In genomic region chr10:101355307-101355706, GRCh38 we compare ENCODE assay signal across 10 cellular contexts. TPM values are rescaled to one million over a fixed set of nuclear protein-coding genes. Genes with fewer than 3 reads are reported as not detected.
DNase-seq lines count a peak whose midpoint lies in the region; ATAC-seq lines count a peak whose summit lies in the region.
"Had no signal": no experiment of that assay in that cellular context is flagged by ENCODE, and none has a peak within 500 bp of the region (broad histone marks: within the 10 kb centered on the region; RNA-seq: fewer than 3 reads in every experiment).

No MANE protein-coding gene starts in this region.

- CTCF ChIA-PET in activated naive CD4-positive, alpha-beta T cell treated with anti-CD3 and anti-CD28 coated beads for 36 hours (lab: Charles Lee), result interaction anchor here (1.3 to 1.5 kb wide), 2 partner anchors 46 to 141 kb away, joined by 3 read pairs; no protein-coding TSS in a partner anchor
- CTCF ChIA-PET in activated CD4-positive, alpha-beta memory T cell treated with anti-CD3 and anti-CD28 coated beads for 36 hours (lab: Charles Lee), result interaction anchor here (1.0 to 2.4 kb wide), 6 partner anchors 8 to 337 kb away, joined by 3 to 10 read pairs (median 4); no protein-coding TSS in a partner anchor

- no peaks in the 10 kb centered on the region for H3K27me3 ChIP-seq in right cardiac atrium (ENCODE audit: control insufficient read depth, insufficient read depth)

- no peak overlapping the region for H3K27ac ChIP-seq in right cardiac atrium (ENCODE audit: low read length)

- no peaks in the 10 kb centered on the region for H3K27me3 Mint-ChIP-seq in activated naive CD4-positive, alpha-beta T cell treated with anti-CD3 and anti-CD28 coated beads for 36 hours (ENCODE audit: low read depth)
- peaks cover 6% of the 10 kb centered on the region for H3K27me3 Mint-ChIP-seq in activated CD4-positive, alpha-beta memory T cell treated with anti-CD3 and anti-CD28 coated beads for 36 hours
- H3K27me3 Mint-ChIP-seq in stimulated activated naive B cell treated with anti-CD40 and anti-IgM and Interleukin-4, amounts not matched to agents 10 μg/mL and 1 μg/mL and 100 μg/mL, for 72 hours, result peaks cover 10 to 12% of the 10 kb centered on the region in 2 donors

- no peak overlapping the region for H3K27ac Mint-ChIP-seq in activated naive CD4-positive, alpha-beta T cell treated with anti-CD3 and anti-CD28 coated beads for 36 hours
- H3K27ac Mint-ChIP-seq in activated naive CD4-positive, alpha-beta T cell treated with anti-CD3 and anti-CD28 coated beads, Interleukin-2, amount 50 U/mL, for 72 hours, result peak overlapping the region in 1 of 2 donors; percentile 96
- no peak overlapping the region for H3K27ac Mint-ChIP-seq in activated CD4-positive, alpha-beta memory T cell treated with anti-CD3 and anti-CD28 coated beads for 36 hours
- no peak overlapping the region for H3K27ac Mint-ChIP-seq in stimulated activated naive B cell treated with anti-CD40 and anti-IgM and Interleukin-4, amounts not matched to agents 10 μg/mL and 1 μg/mL and 100 μg/mL, for 72 hours

- no peak for ATAC-seq in activated naive CD4-positive, alpha-beta T cell treated with anti-CD3 and anti-CD28 coated beads, Interleukin-2, amount 50 U/mL, for 72 hours
- ATAC-seq in right cardiac atrium (no peak), GM18520 (IDR thresholded peaks at IDR 0.05; ENCODE audit: unreplicated experiment) (no peak)
- no peak for ATAC-seq in stimulated activated naive B cell treated with anti-CD40 and anti-IgM and Interleukin-4, amounts not matched to agents 10 μg/mL and 1 μg/mL and 100 μg/mL, for 72 hours (replicated peaks)

- peak overlapping the region; percentile 75 for H3K4me3 ChIP-seq in right cardiac atrium (ENCODE audit: low read length)

- intact Hi-C loops in activated naive CD4-positive, alpha-beta T cell treated with anti-CD3 and anti-CD28 coated beads for 36 hours (cut with micrococcal nuclease), result loop anchor here (2.0 to 10.0 kb wide), 3 partner anchors 25 to 1289 kb away; partner anchors contain the start of genes ACTR1A, SUFU and TRIM8
- intact Hi-C loops in activated CD4-positive, alpha-beta memory T cell treated with anti-CD3 and anti-CD28 coated beads for 36 hours (cut with micrococcal nuclease), result loop anchor here (10.0 kb wide), 1 partner anchor 291 kb away; the partner anchor contains the start of gene KAZALD1
- intact Hi-C loops in right cardiac atrium (cut with DNase I), result no loop called here

- H3K9me3 ChIP-seq in right cardiac atrium (ENCODE audit: control insufficient read depth, low read length), result no peaks in the 10 kb centered on the region

- peaks cover 5% of the 10 kb centered on the region for H3K4me1 ChIP-seq in right cardiac atrium (ENCODE audit: control insufficient read depth, insufficient read depth, low read length)

- peak overlapping the region; percentile 92 for H3K4me3 Mint-ChIP-seq in activated naive CD4-positive, alpha-beta T cell treated with anti-CD3 and anti-CD28 coated beads for 36 hours
- H3K4me3 Mint-ChIP-seq in activated CD4-positive, alpha-beta memory T cell treated with anti-CD3 and anti-CD28 coated beads for 36 hours, result peak overlapping the region; percentile 95
- peak overlapping the region; percentile 93 to 97 for H3K4me3 Mint-ChIP-seq in stimulated activated naive B cell treated with anti-CD40 and anti-IgM and Interleukin-4, amounts not matched to agents 10 μg/mL and 1 μg/mL and 100 μg/mL, for 72 hours

- POLR2A ChIA-PET in activated CD4-positive, alpha-beta memory T cell treated with anti-CD3 and anti-CD28 coated beads for 36 hours (lab: Charles Lee), result interaction anchor here (2.1 kb wide), 1 partner anchor 12 kb away, joined by 6 read pairs; no protein-coding TSS in a partner anchor

- DNase-seq in activated naive CD4-positive, alpha-beta T cell treated with anti-CD3 and anti-CD28 coated beads for 36 hours, result no peak
- no peak for DNase-seq in activated naive CD4-positive, alpha-beta T cell treated with anti-CD3 and anti-CD28 coated beads, Interleukin-2, amount 50 U/mL, for 72 hours (ENCODE audit: low spot score in 2 of 2)
- DNase-seq in activated CD4-positive, alpha-beta memory T cell treated with anti-CD3 and anti-CD28 coated beads for 36 hours, result no peak
- DNase-seq in right cardiac atrium (no peak), NCI-H2196 treated with DMSO at 0.1 percent for 48 hours (lab: John Stamatoyannopoulos, UW; ENCODE audit: unreplicated experiment) (no peak)
- DNase-seq in stimulated activated naive B cell treated with anti-CD40 and anti-IgM and Interleukin-4, amounts not matched to agents 10 μg/mL and 1 μg/mL and 100 μg/mL, for 72 hours, result no peak
- no peak for DNase-seq in stimulated activated CD4-positive, alpha-beta T cell treated with anti-CD3 and anti-CD28 coated beads, Interleukin-4, amount 100 ng/mL, for 4 hours
- DNase-seq: activated effector memory CD4-positive, alpha-beta T cell treated with anti-CD3 and anti-CD28 coated beads, Interleukin-2, amount 50 U/mL, for 16 hours; NCI-H526 treated with DMSO at 0.1 percent for 48 hours had no signal

- WGBS in right cardiac atrium, result 44% methylated on average over 4 of the region's 4 CpGs

- peaks cover 33% of the 10 kb centered on the region for H3K4me1 Mint-ChIP-seq in activated naive CD4-positive, alpha-beta T cell treated with anti-CD3 and anti-CD28 coated beads for 36 hours (ENCODE audit: low read depth)
- peaks cover 31% of the 10 kb centered on the region for H3K4me1 Mint-ChIP-seq in activated CD4-positive, alpha-beta memory T cell treated with anti-CD3 and anti-CD28 coated beads for 36 hours (ENCODE audit: low read depth)
- peaks cover 13 to 33% of the 10 kb centered on the region in 2 donors for H3K4me1 Mint-ChIP-seq in stimulated activated naive B cell treated with anti-CD40 and anti-IgM and Interleukin-4, amounts not matched to agents 10 μg/mL and 1 μg/mL and 100 μg/mL, for 72 hours

- peaks cover 6% of the 10 kb centered on the region for H3K36me3 Mint-ChIP-seq in activated naive CD4-positive, alpha-beta T cell treated with anti-CD3 and anti-CD28 coated beads for 36 hours (ENCODE audit: low read depth)
- peaks cover 0 to 6% of the 10 kb centered on the region in 2 donors for H3K36me3 Mint-ChIP-seq in activated naive CD4-positive, alpha-beta T cell treated with anti-CD3 and anti-CD28 coated beads, Interleukin-2, amount 50 U/mL, for 72 hours
- H3K36me3 Mint-ChIP-seq in activated CD4-positive, alpha-beta memory T cell treated with anti-CD3 and anti-CD28 coated beads for 36 hours, result peaks cover 7% of the 10 kb centered on the region
- H3K36me3 Mint-ChIP-seq in stimulated activated naive B cell treated with anti-CD40 and anti-IgM and Interleukin-4, amounts not matched to agents 10 μg/mL and 1 μg/mL and 100 μg/mL, for 72 hours, result peaks cover 4 to 9% of the 10 kb centered on the region in 2 donors

- no peaks in the 10 kb centered on the region for H3K9me3 Mint-ChIP-seq in activated naive CD4-positive, alpha-beta T cell treated with anti-CD3 and anti-CD28 coated beads for 36 hours
- H3K9me3 Mint-ChIP-seq in activated naive CD4-positive, alpha-beta T cell treated with anti-CD3 and anti-CD28 coated beads, Interleukin-2, amount 50 U/mL, for 72 hours, result no peaks in the 10 kb centered on the region
- H3K9me3 Mint-ChIP-seq in activated CD4-positive, alpha-beta memory T cell treated with anti-CD3 and anti-CD28 coated beads for 36 hours, result no peaks in the 10 kb centered on the region
- no peaks in the 10 kb centered on the region for H3K9me3 Mint-ChIP-seq in stimulated activated naive B cell treated with anti-CD40 and anti-IgM and Interleukin-4, amounts not matched to agents 10 μg/mL and 1 μg/mL and 100 μg/mL, for 72 hours

RNA-seq across cellular contexts. Expression of gene BTRC, which starts 1.3 kb away (rescaled TPM):
- total RNA-seq in activated naive CD4-positive, alpha-beta T cell treated with anti-CD3 and anti-CD28 coated beads for 36 hours, result 10 to 100 TPM; 10.9 to 12.7 TPM
- 10 to 100 TPM; 12.0 to 20.9 TPM for total RNA-seq in activated naive CD4-positive, alpha-beta T cell treated with anti-CD3 and anti-CD28 coated beads, Interleukin-2, amount 50 U/mL, for 72 hours
- total RNA-seq in activated CD4-positive, alpha-beta memory T cell treated with anti-CD3 and anti-CD28 coated beads for 36 hours, result 10 to 100 TPM; 18.2 to 18.6 TPM
- 10 to 100 TPM; 26.4 to 35.3 (median 32.0) TPM for total RNA-seq in right cardiac atrium
- 11.5 TPM for polyA plus RNA-seq in right cardiac atrium

Comparison
In these comparisons a context has a peak if more than half of its experiments do, and no peak if none do; other contexts are left out.
1. intact Hi-C loops: an anchor here in activated naive CD4-positive, alpha-beta T cell treated with anti-CD3 and anti-CD28 coated beads for 36 hours (2.0 to 10.0 kb wide) and activated CD4-positive, alpha-beta memory T cell treated with anti-CD3 and anti-CD28 coated beads for 36 hours (10.0 kb wide); none called in right cardiac atrium.